In the genomic region with DNA sequence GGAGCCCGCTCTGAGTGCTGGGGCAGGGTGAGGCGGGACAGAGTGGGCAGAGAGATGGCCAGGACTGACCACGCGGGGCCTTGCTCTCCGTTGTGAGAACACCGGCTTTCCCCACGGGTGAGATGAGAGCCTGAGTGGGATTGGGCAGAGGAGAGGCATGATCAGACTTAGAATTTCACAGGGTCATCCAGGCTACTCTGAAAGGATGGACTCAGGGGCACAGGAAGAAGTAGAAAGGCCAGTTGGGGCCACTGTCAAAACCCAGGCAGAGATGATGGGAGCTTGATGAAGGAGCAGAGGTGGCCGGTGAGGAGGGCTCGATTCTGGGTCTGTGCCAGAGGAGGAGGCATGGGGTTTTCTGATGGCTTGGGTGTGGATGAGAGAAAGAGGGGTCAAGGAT, we compare ENCODE assay signal across 37 cellular contexts.
"Had no signal": no experiment of that assay in that cellular context is flagged by ENCODE, and none has a peak within 500 bp of the region (broad histone marks: within the 10 kb centered on the region; RNA-seq: fewer than 3 reads in every experiment).

No MANE protein-coding gene starts in this region.

- H3K36me3 Mint-ChIP-seq: activated naive CD4-positive, alpha-beta T cell treated with anti-CD3 and anti-CD28 coated beads, Interleukin-2, amount 10 ng/mL, durations not matched to agents 7 days and 5 days; activated naive CD4-positive, alpha-beta T cell treated with anti-CD3 and anti-CD28 coated beads, Interleukin-2, amount 50 U/mL, for 24 hours; activated naive CD4-positive, alpha-beta T cell treated with anti-CD3 and anti-CD28 coated beads, Interleukin-2, amount 50 U/mL, for 72 hours; activated naive CD8-positive, alpha-beta T cell; activated naive CD8-positive, alpha-beta T cell treated with anti-CD3 and anti-CD28 coated beads for 36 hours; activated naive CD8-positive, alpha-beta T cell treated with anti-CD3 and anti-CD28 coated beads, Interleukin-2, amount 10 ng/mL, durations not matched to agents 7 days and 5 days; brain had no signal

- H3K9me3 Mint-ChIP-seq: activated naive CD4-positive, alpha-beta T cell treated with anti-CD3 and anti-CD28 coated beads for 36 hours; activated naive CD4-positive, alpha-beta T cell treated with anti-CD3 and anti-CD28 coated beads, Interleukin-2, amount 10 ng/mL, durations not matched to agents 7 days and 5 days; activated naive CD4-positive, alpha-beta T cell treated with anti-CD3 and anti-CD28 coated beads, Interleukin-2, amount 50 U/mL, for 24 hours; activated naive CD4-positive, alpha-beta T cell treated with anti-CD3 and anti-CD28 coated beads, Interleukin-2, amount 50 U/mL, for 72 hours; activated naive CD8-positive, alpha-beta T cell treated with anti-CD3 and anti-CD28 coated beads for 36 hours; activated naive CD8-positive, alpha-beta T cell treated with anti-CD3 and anti-CD28 coated beads, Interleukin-2, amount 10 ng/mL, durations not matched to agents 7 days and 5 days; activated naive CD8-positive, alpha-beta T cell treated with anti-CD3 and anti-CD28 coated beads, Interleukin-2, amount 50 U/mL, for 24 hours; activated T-cell treated with anti-CD3 and anti-CD28 coated beads, Interleukin-2, amount 50 U/mL, for 24 hours; activated T-cell treated with anti-CD3 and anti-CD28 coated beads, Interleukin-2, amount 50 U/mL, for 4 hours; activated T-cell treated with anti-CD3 and anti-CD28 coated beads, Interleukin-2, amount 50 U/mL, for 72 hours; activated T-helper 1 cell treated with anti-CD3 and anti-CD28 coated beads, Interleukin-12 subunit alpha, Interleukin-12 subunit beta, Interleukin-2, Interleukin-4 antibody, amounts not matched to agents 30 ng/mL and 10 ng/mL and 1 ng/mL, durations not matched to agents 14 hours and 24 hours and 36 hours; activated T-helper 17 cell treated with anti-CD3 and anti-CD28 coated beads, Interleukin-2, amount 50 U/mL, for 72 hours; activated T-helper 2 cell treated with anti-CD3 and anti-CD28 coated beads, Interferon-gamma antibody, Interleukin-2, Interleukin-4, amounts not matched to agents 10 μg/mL and 5 μg/mL and 100 μg/mL, durations not matched to agents 14 hours and 24 hours and 36 hours; central memory CD8-positive, alpha-beta T cell had no signal

- H3K4me1 Mint-ChIP-seq: activated naive CD8-positive, alpha-beta T cell treated with anti-CD3 and anti-CD28 coated beads for 36 hours; activated naive CD8-positive, alpha-beta T cell treated with anti-CD3 and anti-CD28 coated beads, Interleukin-2, amount 10 ng/mL, durations not matched to agents 7 days and 5 days; activated naive CD8-positive, alpha-beta T cell treated with anti-CD3 and anti-CD28 coated beads, Interleukin-2, amount 50 U/mL, for 24 hours had no signal

- H3K4me3 ChIP-seq: adrenal gland, ascending aorta, body of pancreas, breast epithelium, cardiac muscle cell had no signal

- H3K27ac ChIP-seq: adrenal gland, ascending aorta, body of pancreas, brain microvascular endothelial cell, breast epithelium, cardiac muscle cell had no signal

- H3K4me3 Mint-ChIP-seq: activated naive CD4-positive, alpha-beta T cell treated with anti-CD3 and anti-CD28 coated beads for 36 hours; activated naive CD4-positive, alpha-beta T cell treated with anti-CD3 and anti-CD28 coated beads, Interleukin-2, amount 10 ng/mL, durations not matched to agents 7 days and 5 days; activated naive CD4-positive, alpha-beta T cell treated with anti-CD3 and anti-CD28 coated beads, Interleukin-2, amount 50 U/mL, for 24 hours; activated naive CD8-positive, alpha-beta T cell; activated naive CD8-positive, alpha-beta T cell treated with anti-CD3 and anti-CD28 coated beads for 36 hours; activated naive CD8-positive, alpha-beta T cell treated with anti-CD3 and anti-CD28 coated beads, Interleukin-2, amount 10 ng/mL, durations not matched to agents 7 days and 5 days; activated naive CD8-positive, alpha-beta T cell treated with anti-CD3 and anti-CD28 coated beads, Interleukin-2, amount 50 U/mL, for 24 hours; activated T-cell treated with anti-CD3 and anti-CD28 coated beads, Interleukin-2, amount 50 U/mL, for 24 hours; activated T-cell treated with anti-CD3 and anti-CD28 coated beads, Interleukin-2, amount 50 U/mL, for 4 hours; activated T-cell treated with anti-CD3 and anti-CD28 coated beads, Interleukin-2, amount 50 U/mL, for 72 hours; activated T-helper 1 cell treated with anti-CD3 and anti-CD28 coated beads, Interleukin-12 subunit alpha, Interleukin-12 subunit beta, Interleukin-2, Interleukin-4 antibody, amounts not matched to agents 30 ng/mL and 10 ng/mL and 1 ng/mL, durations not matched to agents 14 hours and 24 hours and 36 hours; activated T-helper 17 cell treated with anti-CD3 and anti-CD28 coated beads, Interleukin-2, amount 50 U/mL, for 72 hours; brain; central memory CD8-positive, alpha-beta T cell had no signal

- H3K4me1 ChIP-seq: adrenal gland, ascending aorta, body of pancreas, breast epithelium had no signal

- ATAC-seq: activated naive CD4-positive, alpha-beta T cell treated with anti-CD3 and anti-CD28 coated beads, Interleukin-2, amount 50 U/mL, for 72 hours; activated naive CD8-positive, alpha-beta T cell treated with anti-CD3 and anti-CD28 coated beads, Interleukin-2, amount 50 U/mL, for 24 hours; activated T-cell treated with anti-CD3 and anti-CD28 coated beads, Interleukin-2, amount 50 U/mL, for 4 hours; activated T-cell treated with anti-CD3 and anti-CD28 coated beads, Interleukin-2, amount 50 U/mL, for 72 hours; activated T-helper 17 cell treated with anti-CD3 and anti-CD28 coated beads, Interleukin-2, amount 50 U/mL, for 72 hours; body of pancreas had no signal

- H3K27ac Mint-ChIP-seq: activated naive CD4-positive, alpha-beta T cell treated with anti-CD3 and anti-CD28 coated beads for 36 hours; activated naive CD4-positive, alpha-beta T cell treated with anti-CD3 and anti-CD28 coated beads, Interleukin-2, amount 10 ng/mL, durations not matched to agents 7 days and 5 days; activated naive CD4-positive, alpha-beta T cell treated with anti-CD3 and anti-CD28 coated beads, Interleukin-2, amount 50 U/mL, for 24 hours; activated naive CD8-positive, alpha-beta T cell; activated naive CD8-positive, alpha-beta T cell treated with anti-CD3 and anti-CD28 coated beads for 36 hours; activated naive CD8-positive, alpha-beta T cell treated with anti-CD3 and anti-CD28 coated beads, Interleukin-2, amount 10 ng/mL, durations not matched to agents 7 days and 5 days; activated naive CD8-positive, alpha-beta T cell treated with anti-CD3 and anti-CD28 coated beads, Interleukin-2, amount 50 U/mL, for 24 hours; activated T-cell treated with anti-CD3 and anti-CD28 coated beads, Interleukin-2, amount 50 U/mL, for 24 hours; activated T-cell treated with anti-CD3 and anti-CD28 coated beads, Interleukin-2, amount 50 U/mL, for 72 hours; activated T-helper 1 cell treated with anti-CD3 and anti-CD28 coated beads, Interleukin-12 subunit alpha, Interleukin-12 subunit beta, Interleukin-2, Interleukin-4 antibody, amounts not matched to agents 30 ng/mL and 10 ng/mL and 1 ng/mL, durations not matched to agents 14 hours and 24 hours and 36 hours; activated T-helper 17 cell treated with anti-CD3 and anti-CD28 coated beads, Interleukin-2, amount 50 U/mL, for 72 hours; activated T-helper 2 cell treated with anti-CD3 and anti-CD28 coated beads, Interferon-gamma antibody, Interleukin-2, Interleukin-4, amounts not matched to agents 10 μg/mL and 5 μg/mL and 100 μg/mL, durations not matched to agents 14 hours and 24 hours and 36 hours; brain had no signal

- H3K36me3 ChIP-seq: adrenal gland, ascending aorta, brain microvascular endothelial cell, breast epithelium, cardiac muscle cell had no signal

- H3K9me3 ChIP-seq: adrenal gland, ascending aorta, body of pancreas, breast epithelium had no signal

- H3K27me3 ChIP-seq: adrenal gland, body of pancreas, brain microvascular endothelial cell had no signal

- DNase-seq: activated effector memory CD4-positive, alpha-beta T cell treated with anti-CD3 and anti-CD28 coated beads, Interleukin-2, amount 50 U/mL, for 16 hours; activated effector memory CD4-positive, alpha-beta T cell treated with Interleukin-2 at 50 U/mL for 16 hours; activated gamma-delta T cell; activated gamma-delta T cell treated with Interleukin-2 at 50 U/mL for 16 hours; activated naive CD4-positive, alpha-beta T cell; activated naive CD4-positive, alpha-beta T cell treated with anti-CD3 and anti-CD28 coated beads for 36 hours; activated naive CD4-positive, alpha-beta T cell treated with anti-CD3 and anti-CD28 coated beads, Interleukin-2, amount 10 ng/mL, durations not matched to agents 7 days and 5 days; activated naive CD4-positive, alpha-beta T cell treated with anti-CD3 and anti-CD28 coated beads, Interleukin-2, amount 50 U/mL, for 16 hours; activated naive CD4-positive, alpha-beta T cell treated with Interleukin-2 at 50 U/mL for 16 hours; activated naive CD8-positive, alpha-beta T cell treated with anti-CD3 and anti-CD28 coated beads for 36 hours; activated naive CD8-positive, alpha-beta T cell treated with anti-CD3 and anti-CD28 coated beads, Interleukin-2, amount 10 ng/mL, durations not matched to agents 7 days and 5 days; activated naive CD8-positive, alpha-beta T cell treated with anti-CD3 and anti-CD28 coated beads, Interleukin-2, amount 50 U/mL, for 24 hours; activated T-cell treated with anti-CD3 and anti-CD28 coated beads for 4 hours; activated T-cell treated with anti-CD3 and anti-CD28 coated beads, Interleukin-2, amount 50 U/mL, for 1 hour; activated T-cell treated with anti-CD3 and anti-CD28 coated beads, Interleukin-2, amount 50 U/mL, for 24 hours; activated T-cell treated with anti-CD3 and anti-CD28 coated beads, Interleukin-2, amount 50 U/mL, for 4 hours; activated T-cell treated with anti-CD3 and anti-CD28 coated beads, Interleukin-2, amount 50 U/mL, for 72 hours; adrenal gland; amniotic stem cell; amygdala; anterior cingulate cortex; body of pancreas; brain microvascular endothelial cell; caudate nucleus; central memory CD4-positive, alpha-beta T cell; cerebellar nuclear complex had no signal
